ENCODE assay signal across 14 cellular contexts in genomic region chr18:44149706-44150105, GRCh38.
DNase-seq lines count a peak whose midpoint lies in the region; ATAC-seq, FAIRE-seq and TF ChIP-seq lines count a peak whose summit lies in the region.
"Had no signal": no experiment of that assay in that cellular context is flagged by ENCODE, and none has a peak within 500 bp of the region (broad histone marks: within the 10 kb centered on the region; RNA-seq: fewer than 3 reads in every experiment).

No MANE protein-coding gene starts in this region.

- intact Hi-C loops in natural killer cell (cut with micrococcal nuclease), result no loop called here
- intact Hi-C loops in uterus (cut with DNase I; ENCODE audit: low total_unique reads), result no loop called here

- FAIRE-seq in keratinocyte (lab: Jason Lieb, UNC), result peak; percentile 84

- TF ChIP-seq POLR2A in uterus (IDR thresholded peaks at IDR 0.05), result no peak

- H3K27ac Mint-ChIP-seq in natural killer cell, result no peak overlapping the region
- H3K27ac Mint-ChIP-seq: CD8-positive, alpha-beta T cell; immature natural killer cell had no signal

- H3K36me3 Mint-ChIP-seq in natural killer cell, result no peaks in the 10 kb centered on the region
- H3K36me3 Mint-ChIP-seq: CD8-positive, alpha-beta T cell; immature natural killer cell had no signal

- no peak for ATAC-seq in natural killer cell
- ATAC-seq: CD8-positive, alpha-beta T cell had no signal

- no peaks in the 10 kb centered on the region for H3K9me3 ChIP-seq in AG04450 (ENCODE audit: control insufficient read depth, insufficient read depth, low read length)
- H3K9me3 ChIP-seq in keratinocyte (ENCODE audit: control insufficient read depth, low read depth, low read length), result no peaks in the 10 kb centered on the region
- H3K9me3 ChIP-seq in uterus, result no peaks in the 10 kb centered on the region

- H3K4me1 ChIP-seq in keratinocyte (ENCODE audit: control insufficient read depth, extremely low read depth, insufficient read depth, low read length) (peaks cover 13% of the 10 kb centered on the region), uterus (no peaks in the 10 kb centered on the region)

- no peaks in the 10 kb centered on the region for H3K4me1 Mint-ChIP-seq in natural killer cell
- H3K4me1 Mint-ChIP-seq: immature natural killer cell had no signal

- H3K9me3 Mint-ChIP-seq in natural killer cell, result no peaks in the 10 kb centered on the region
- H3K9me3 Mint-ChIP-seq: CD8-positive, alpha-beta T cell; nephron had no signal

- TF ChIP-seq CTCF in AG04450 (IDR thresholded peaks at IDR 0.05; ENCODE audit: low read depth, low read length) (no peak), keratinocyte (optimal IDR thresholded peaks at IDR 0.05 in 1 of 3, IDR thresholded peaks at IDR 0.05 in 1 of 3, conservative IDR thresholded peaks at IDR 0.05 in 1 of 3; ENCODE audit: extremely low read depth in 1 of 3, insufficient read depth in 2 of 3, low read length in 3 of 3) (no peak), natural killer cell (IDR thresholded peaks at IDR 0.05) (no peak), uterus (IDR thresholded peaks at IDR 0.05) (no peak)

- peak; percentile 3 for DNase-seq in AG04450 (ENCODE audit: low read depth, low spot score)
- DNase-seq in HS-5 (ENCODE audit: low read depth), result peak; percentile 52
- peak; percentile 47 for DNase-seq in brain pericyte (ENCODE audit: low read depth, low spot score)
- DNase-seq in keratinocyte (ENCODE audit: low read depth, low spot score), result peak; percentile 58
- DNase-seq in NCI-H1092 treated with DMSO at 0.1 percent for 48 hours (lab: John Stamatoyannopoulos, UW), result no peak
- no peak for DNase-seq in 8988T
- no peak for DNase-seq in natural killer cell
- DNase-seq in uterus, result no peak
- DNase-seq: amygdala; CD8-positive, alpha-beta T cell; immature natural killer cell; NCI-H1048; NCI-H446 treated with DMSO at 0.1 percent for 48 hours had no signal

- H3K9me1 ChIP-seq in keratinocyte (ENCODE audit: control insufficient read depth, extremely low read depth, insufficient read depth, low read length), result no peaks in the 10 kb centered on the region

- POLR2A ChIA-PET in AG04450 (lab: Yijun Ruan, JAX), result no interaction called here

- H3K9ac ChIP-seq in keratinocyte (ENCODE audit: control insufficient read depth, extremely low read depth, insufficient read depth, low read length), result no peak overlapping the region

- CTCF ChIA-PET in AG04450 (lab: Charles Lee), result no interaction called here

- no peak overlapping the region for H2AFZ ChIP-seq in keratinocyte (ENCODE audit: control insufficient read depth, low read length)

- no peaks in the 10 kb centered on the region for H3K27me3 ChIP-seq in AG04450 (ENCODE audit: control insufficient read depth, insufficient read depth, low read length)
- no peaks in the 10 kb centered on the region for H3K27me3 ChIP-seq in keratinocyte (ENCODE audit: control insufficient read depth, extremely low read depth, insufficient read depth, low read length)
- no peaks in the 10 kb centered on the region for H3K27me3 ChIP-seq in uterus

- no peak overlapping the region for H3K27ac ChIP-seq in AG04450 (ENCODE audit: low read depth, low read length)
- peak overlapping the region; percentile 61 for H3K27ac ChIP-seq in keratinocyte (ENCODE audit: control insufficient read depth, insufficient read depth, low read length)
- H3K27ac ChIP-seq in uterus, result no peak overlapping the region

- no peak overlapping the region for H3K4me3 ChIP-seq in AG04450 (ENCODE audit: low read depth, low read length)
- no peak overlapping the region for H3K4me3 ChIP-seq in keratinocyte (ENCODE audit: control insufficient read depth in 2 of 3, extremely low read depth in 1 of 3, insufficient read depth in 2 of 3, low read depth in 1 of 3, low read length in 3 of 3)
- H3K4me3 ChIP-seq in uterus, result no peak overlapping the region

- H3K27me3 Mint-ChIP-seq in natural killer cell (ENCODE audit: low read depth in 2 of 2), result peaks cover 8 to 12% of the 10 kb centered on the region in 2 donors

- H4K20me1 ChIP-seq in keratinocyte (ENCODE audit: control insufficient read depth, extremely low read depth, insufficient read depth, low read length), result no peaks in the 10 kb centered on the region

- H3K4me3 Mint-ChIP-seq in natural killer cell, result no peak overlapping the region
- H3K4me3 Mint-ChIP-seq: CD8-positive, alpha-beta T cell; immature natural killer cell; nephron had no signal

- H3K4me2 ChIP-seq in keratinocyte (ENCODE audit: control insufficient read depth, extremely low read depth, insufficient read depth, low read depth, low read length), result peak overlapping the region; percentile 79

- dilution Hi-C loops in keratinocyte (cut with MboI; ENCODE audit: extremely low pct_ligation_motif_present, low sequenced_read_pairs), result no loop called here

- H3K36me3 ChIP-seq in keratinocyte (ENCODE audit: control insufficient read depth in 2 of 2, extremely low read depth in 1 of 2, insufficient read depth in 2 of 2, low read length in 2 of 2), result no peaks in the 10 kb centered on the region
- no peaks in the 10 kb centered on the region for H3K36me3 ChIP-seq in uterus

- no peaks in the 10 kb centered on the region for H3K79me2 ChIP-seq in keratinocyte (ENCODE audit: control insufficient read depth, insufficient read depth, low read length)

Comparison
In these comparisons a context has a peak if more than half of its experiments do, and no peak if none do; other contexts are left out.
1. DNase-seq: peak in AG04450 (single experiment), HS-5 (single experiment), brain pericyte (single experiment) and keratinocyte (single experiment); none in NCI-H1092 treated with DMSO at 0.1 percent for 48 hours (single experiment), 8988T (single experiment), natural killer cell (single experiment) and uterus (0 of 2).